Comparison of ENCODE assay signal across 1 cellular context in the genomic region with DNA sequence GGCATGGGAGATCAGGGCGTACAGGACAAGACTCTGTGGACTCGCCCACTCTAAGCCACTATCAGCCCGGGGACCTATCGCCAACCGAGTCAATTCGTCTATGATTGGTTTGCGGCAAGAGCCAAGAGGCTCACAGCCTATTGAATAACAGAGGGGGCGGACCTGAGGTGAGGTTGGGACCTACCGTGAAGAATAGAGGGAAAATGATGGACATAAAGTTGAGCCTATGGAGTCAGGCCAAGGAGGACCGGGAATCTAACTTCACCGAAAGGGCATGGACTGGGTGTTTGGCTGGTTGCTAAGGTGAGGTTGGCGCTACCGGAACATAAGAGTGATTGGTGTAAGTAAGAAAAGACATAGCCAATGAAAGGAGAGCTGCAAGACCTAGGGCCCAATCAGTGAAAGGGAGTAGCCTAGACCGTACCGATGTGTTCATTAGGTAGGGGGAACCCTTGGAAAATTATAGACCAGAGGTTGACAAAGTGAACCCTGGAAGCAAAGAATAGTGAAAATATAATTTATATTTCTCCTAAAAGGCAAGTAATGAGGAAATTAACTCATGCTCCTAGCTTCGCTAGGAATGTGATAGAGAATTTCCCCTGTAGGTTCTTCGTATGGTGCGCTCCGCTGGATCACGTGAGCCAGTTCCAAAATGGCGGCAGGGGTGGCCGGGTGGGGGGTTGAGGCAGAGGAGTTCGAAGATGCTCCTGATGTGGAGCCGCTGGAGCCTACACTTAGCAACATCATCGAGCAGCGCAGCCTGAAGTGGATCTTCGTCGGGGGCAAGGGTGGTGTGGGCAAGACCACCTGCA.
TF ChIP-seq lines count a peak whose summit lies in the region.

TSS of gene GET3 (plus strand) at position 644 of the 812 bp plus-strand sequence. CDS start at position 653, 9 bp downstream.

TF ChIP-seq in HepG2, 621 proteins besides CTCF, POLR2A, EP300 and RAD21 (continued from another document and continues in another):
- no peak for TF ChIP-seq ZNF83 (CRISPR knock-in tag; IDR thresholded peaks at IDR 0.05; ENCODE audit: borderline replicate concordance)
- TF ChIP-seq BORCS8-MEF2B (CRISPR knock-in tag; IDR thresholded peaks at IDR 0.05) = 0 out of 2 replicates have a peak, but pooled peaks have one; percentile 48
- no peak for TF ChIP-seq JARID2 (CRISPR knock-in tag; IDR thresholded peaks at IDR 0.05; ENCODE audit: insufficient replicate concordance)
- TF ChIP-seq ZFP90 (CRISPR knock-in tag; IDR thresholded peaks at IDR 0.05; ENCODE audit: borderline replicate concordance) = 0 out of 2 replicates have a peak, but pooled peaks have one; percentile 10
- TF ChIP-seq ZNF264 (CRISPR knock-in tag; IDR thresholded peaks at IDR 0.05) = 0 out of 2 replicates have a peak, but pooled peaks have one; percentile 60
- peak; percentile 36; the same call in 1 of the 2 replicates for TF ChIP-seq CHD2 (IDR thresholded peaks at IDR 0.05; ENCODE audit: low read depth, low read length)
- TF ChIP-seq STAT5B (CRISPR knock-in tag; IDR thresholded peaks at IDR 0.05) = no peak
- no peak for TF ChIP-seq ZNF570 (CRISPR knock-in tag; IDR thresholded peaks at IDR 0.05; ENCODE audit: borderline replicate concordance)
- TF ChIP-seq, protein P1, sequence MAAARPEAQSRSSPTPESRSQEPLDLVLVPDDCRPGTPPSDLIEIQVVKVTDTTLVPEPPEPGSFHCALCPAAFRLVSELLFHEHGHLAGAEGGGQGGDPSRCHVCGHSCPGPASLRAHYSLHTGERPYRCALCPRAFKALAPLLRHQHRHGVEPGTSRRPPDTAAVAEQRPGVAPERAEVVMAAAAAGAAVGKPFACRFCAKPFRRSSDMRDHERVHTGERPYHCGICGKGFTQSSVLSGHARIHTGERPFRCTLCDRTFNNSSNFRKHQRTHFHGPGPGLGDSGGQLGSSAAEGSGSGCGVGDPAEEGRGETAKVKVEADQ (CRISPR knock-in tag; IDR thresholded peaks at IDR 0.05; ENCODE audit: borderline replicate concordance) = peak; percentile 70; the same call in 1 of the 2 replicates
- no peak for TF ChIP-seq ZNF609 (CRISPR knock-in tag; IDR thresholded peaks at IDR 0.05; ENCODE audit: borderline replicate concordance)
- peak; percentile 98 for TF ChIP-seq YY1 (IDR thresholded peaks at IDR 0.05; ENCODE audit: insufficient read depth, insufficient replicate concordance, low read depth, low read length)
- no peak for TF ChIP-seq ZNF607 (CRISPR knock-in tag; IDR thresholded peaks at IDR 0.05; ENCODE audit: borderline replicate concordance)
- TF ChIP-seq ZNF547 (CRISPR knock-in tag; IDR thresholded peaks at IDR 0.05) = peak; percentile 40; the same call in 1 of the 2 replicates
- peak; percentile 70 for TF ChIP-seq ATF1 (CRISPR knock-in tag; IDR thresholded peaks at IDR 0.05)
- TF ChIP-seq, protein P2, sequence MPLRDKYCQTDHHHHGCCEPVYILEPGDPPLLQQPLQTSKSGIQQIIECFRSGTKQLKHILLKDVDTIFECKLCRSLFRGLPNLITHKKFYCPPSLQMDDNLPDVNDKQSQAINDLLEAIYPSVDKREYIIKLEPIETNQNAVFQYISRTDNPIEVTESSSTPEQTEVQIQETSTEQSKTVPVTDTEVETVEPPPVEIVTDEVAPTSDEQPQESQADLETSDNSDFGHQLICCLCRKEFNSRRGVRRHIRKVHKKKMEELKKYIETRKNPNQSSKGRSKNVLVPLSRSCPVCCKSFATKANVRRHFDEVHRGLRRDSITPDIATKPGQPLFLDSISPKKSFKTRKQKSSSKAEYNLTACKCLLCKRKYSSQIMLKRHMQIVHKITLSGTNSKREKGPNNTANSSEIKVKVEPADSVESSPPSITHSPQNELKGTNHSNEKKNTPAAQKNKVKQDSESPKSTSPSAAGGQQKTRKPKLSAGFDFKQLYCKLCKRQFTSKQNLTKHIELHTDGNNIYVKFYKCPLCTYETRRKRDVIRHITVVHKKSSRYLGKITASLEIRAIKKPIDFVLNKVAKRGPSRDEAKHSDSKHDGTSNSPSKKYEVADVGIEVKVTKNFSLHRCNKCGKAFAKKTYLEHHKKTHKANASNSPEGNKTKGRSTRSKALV (CRISPR knock-in tag; IDR thresholded peaks at IDR 0.05) = no peak
- TF ChIP-seq ZBTB33 (CRISPR knock-in tag; IDR thresholded peaks at IDR 0.05) = 0 out of 2 replicates have a peak, but pooled peaks have one; percentile 25
- TF ChIP-seq RFX1 (IDR thresholded peaks at IDR 0.05) = peak; percentile 93
- peak; percentile 96 for TF ChIP-seq FOXK2 (IDR thresholded peaks at IDR 0.05)
- peak; percentile 90 for TF ChIP-seq RFX5 (IDR thresholded peaks at IDR 0.05; ENCODE audit: low read depth, low read length)
- peak; percentile 99 for TF ChIP-seq SIN3B (IDR thresholded peaks at IDR 0.05; ENCODE audit: low read length)
- TF ChIP-seq ZNF496 (CRISPR knock-in tag; IDR thresholded peaks at IDR 0.05; ENCODE audit: insufficient replicate concordance) = no peak
- no peak for TF ChIP-seq ZSCAN30 (CRISPR knock-in tag; IDR thresholded peaks at IDR 0.05)
- 0 out of 2 replicates have a peak, but pooled peaks have one; percentile 12 for TF ChIP-seq CBFB (CRISPR knock-in tag; IDR thresholded peaks at IDR 0.05)
- no peak for TF ChIP-seq POGK (CRISPR knock-in tag; conservative IDR thresholded peaks at IDR 0.05)
- peak; percentile 37; the same call in 1 of the 2 replicates for TF ChIP-seq NCOR1 (IDR thresholded peaks at IDR 0.05; ENCODE audit: borderline replicate concordance, low read length)
- no peak for TF ChIP-seq TCF7 (IDR thresholded peaks at IDR 0.05; ENCODE audit: low read depth)
- no peak for TF ChIP-seq GMEB1 (CRISPR knock-in tag; IDR thresholded peaks at IDR 0.05; ENCODE audit: borderline replicate concordance)
- peak; percentile 92 for TF ChIP-seq MAX (IDR thresholded peaks at IDR 0.05)
- peak; percentile 67 for TF ChIP-seq ZSCAN21 (CRISPR knock-in tag; IDR thresholded peaks at IDR 0.05; ENCODE audit: borderline replicate concordance)
- TF ChIP-seq GATA4 (IDR thresholded peaks at IDR 0.05; ENCODE audit: borderline replicate concordance, low read depth) = peak; percentile 42; the same call in 1 of the 2 replicates
- no peak for TF ChIP-seq ZNF816 (CRISPR knock-in tag; IDR thresholded peaks at IDR 0.05; ENCODE audit: borderline replicate concordance)
- TF ChIP-seq MAZ (IDR thresholded peaks at IDR 0.05; ENCODE audit: borderline replicate concordance, low read depth, low read length) = 0 out of 2 replicates have a peak, but pooled peaks have one; percentile 28
- TF ChIP-seq MAZ (CRISPR knock-in tag; IDR thresholded peaks at IDR 0.05; ENCODE audit: low read depth) = peak; percentile 36
- TF ChIP-seq GABPB1 (CRISPR knock-in tag; IDR thresholded peaks at IDR 0.05) = peak; percentile 76
- TF ChIP-seq ZNF550 (CRISPR knock-in tag; IDR thresholded peaks at IDR 0.05; ENCODE audit: borderline replicate concordance) = no peak
- peak; percentile 100 for TF ChIP-seq KDM5A (IDR thresholded peaks at IDR 0.05; ENCODE audit: borderline replicate concordance, low read length)
- TF ChIP-seq RFXANK (CRISPR knock-in tag; IDR thresholded peaks at IDR 0.05) = 0 out of 2 replicates have a peak, but pooled peaks have one; percentile 4
- TF ChIP-seq, protein P3, sequence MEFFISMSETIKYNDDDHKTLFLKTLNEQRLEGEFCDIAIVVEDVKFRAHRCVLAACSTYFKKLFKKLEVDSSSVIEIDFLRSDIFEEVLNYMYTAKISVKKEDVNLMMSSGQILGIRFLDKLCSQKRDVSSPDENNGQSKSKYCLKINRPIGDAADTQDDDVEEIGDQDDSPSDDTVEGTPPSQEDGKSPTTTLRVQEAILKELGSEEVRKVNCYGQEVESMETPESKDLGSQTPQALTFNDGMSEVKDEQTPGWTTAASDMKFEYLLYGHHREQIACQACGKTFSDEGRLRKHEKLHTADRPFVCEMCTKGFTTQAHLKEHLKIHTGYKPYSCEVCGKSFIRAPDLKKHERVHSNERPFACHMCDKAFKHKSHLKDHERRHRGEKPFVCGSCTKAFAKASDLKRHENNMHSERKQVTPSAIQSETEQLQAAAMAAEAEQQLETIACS (CRISPR knock-in tag; IDR thresholded peaks at IDR 0.05) = no peak
- TF ChIP-seq NFKB2 (CRISPR knock-in tag; IDR thresholded peaks at IDR 0.05; ENCODE audit: borderline replicate concordance) = peak; percentile 55; the same call in 1 of the 2 replicates
- TF ChIP-seq RFX3 (CRISPR knock-in tag; IDR thresholded peaks at IDR 0.05) = peak; percentile 84
- TF ChIP-seq, protein P4, sequence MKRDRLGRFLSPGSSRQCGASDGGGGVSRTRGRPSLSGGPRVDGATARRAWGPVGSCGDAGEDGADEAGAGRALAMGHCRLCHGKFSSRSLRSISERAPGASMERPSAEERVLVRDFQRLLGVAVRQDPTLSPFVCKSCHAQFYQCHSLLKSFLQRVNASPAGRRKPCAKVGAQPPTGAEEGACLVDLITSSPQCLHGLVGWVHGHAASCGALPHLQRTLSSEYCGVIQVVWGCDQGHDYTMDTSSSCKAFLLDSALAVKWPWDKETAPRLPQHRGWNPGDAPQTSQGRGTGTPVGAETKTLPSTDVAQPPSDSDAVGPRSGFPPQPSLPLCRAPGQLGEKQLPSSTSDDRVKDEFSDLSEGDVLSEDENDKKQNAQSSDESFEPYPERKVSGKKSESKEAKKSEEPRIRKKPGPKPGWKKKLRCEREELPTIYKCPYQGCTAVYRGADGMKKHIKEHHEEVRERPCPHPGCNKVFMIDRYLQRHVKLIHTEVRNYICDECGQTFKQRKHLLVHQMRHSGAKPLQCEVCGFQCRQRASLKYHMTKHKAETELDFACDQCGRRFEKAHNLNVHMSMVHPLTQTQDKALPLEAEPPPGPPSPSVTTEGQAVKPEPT (CRISPR knock-in tag; IDR thresholded peaks at IDR 0.05; ENCODE audit: low read depth) = no peak
- TF ChIP-seq ZNF441 (CRISPR knock-in tag; IDR thresholded peaks at IDR 0.05; ENCODE audit: borderline replicate concordance) = 0 out of 2 replicates have a peak, but pooled peaks have one; percentile 12
- TF ChIP-seq ZNF501 (CRISPR knock-in tag; IDR thresholded peaks at IDR 0.05) = 0 out of 2 replicates have a peak, but pooled peaks have one; percentile 11
